4 cellular contexts compared by ENCODE assay signal in the genomic region with DNA sequence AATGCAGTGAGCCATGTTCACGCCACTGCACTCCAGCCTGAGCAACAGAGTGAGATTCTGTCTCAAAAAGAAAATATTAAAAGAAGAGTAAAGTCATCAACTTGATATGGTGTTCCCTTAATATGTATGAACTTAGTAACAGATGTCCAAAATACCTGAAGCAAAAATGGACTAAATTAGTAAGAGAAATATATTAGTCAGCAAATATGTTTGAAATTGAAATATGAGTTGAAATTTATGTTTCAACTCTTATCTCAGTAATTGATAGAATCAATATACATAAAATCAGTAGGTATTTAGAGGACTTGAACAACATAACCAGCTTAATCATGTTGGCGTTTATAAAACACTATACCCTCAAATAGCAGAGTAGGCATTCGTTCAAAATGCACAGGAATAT.
TF ChIP-seq lines count a peak whose summit lies in the region.

No MANE protein-coding gene starts in this region.

TF ChIP-seq in HepG2, 621 proteins besides CTCF, POLR2A, EP300 and RAD21 (continues in another document):
- TF ChIP-seq, protein P1, sequence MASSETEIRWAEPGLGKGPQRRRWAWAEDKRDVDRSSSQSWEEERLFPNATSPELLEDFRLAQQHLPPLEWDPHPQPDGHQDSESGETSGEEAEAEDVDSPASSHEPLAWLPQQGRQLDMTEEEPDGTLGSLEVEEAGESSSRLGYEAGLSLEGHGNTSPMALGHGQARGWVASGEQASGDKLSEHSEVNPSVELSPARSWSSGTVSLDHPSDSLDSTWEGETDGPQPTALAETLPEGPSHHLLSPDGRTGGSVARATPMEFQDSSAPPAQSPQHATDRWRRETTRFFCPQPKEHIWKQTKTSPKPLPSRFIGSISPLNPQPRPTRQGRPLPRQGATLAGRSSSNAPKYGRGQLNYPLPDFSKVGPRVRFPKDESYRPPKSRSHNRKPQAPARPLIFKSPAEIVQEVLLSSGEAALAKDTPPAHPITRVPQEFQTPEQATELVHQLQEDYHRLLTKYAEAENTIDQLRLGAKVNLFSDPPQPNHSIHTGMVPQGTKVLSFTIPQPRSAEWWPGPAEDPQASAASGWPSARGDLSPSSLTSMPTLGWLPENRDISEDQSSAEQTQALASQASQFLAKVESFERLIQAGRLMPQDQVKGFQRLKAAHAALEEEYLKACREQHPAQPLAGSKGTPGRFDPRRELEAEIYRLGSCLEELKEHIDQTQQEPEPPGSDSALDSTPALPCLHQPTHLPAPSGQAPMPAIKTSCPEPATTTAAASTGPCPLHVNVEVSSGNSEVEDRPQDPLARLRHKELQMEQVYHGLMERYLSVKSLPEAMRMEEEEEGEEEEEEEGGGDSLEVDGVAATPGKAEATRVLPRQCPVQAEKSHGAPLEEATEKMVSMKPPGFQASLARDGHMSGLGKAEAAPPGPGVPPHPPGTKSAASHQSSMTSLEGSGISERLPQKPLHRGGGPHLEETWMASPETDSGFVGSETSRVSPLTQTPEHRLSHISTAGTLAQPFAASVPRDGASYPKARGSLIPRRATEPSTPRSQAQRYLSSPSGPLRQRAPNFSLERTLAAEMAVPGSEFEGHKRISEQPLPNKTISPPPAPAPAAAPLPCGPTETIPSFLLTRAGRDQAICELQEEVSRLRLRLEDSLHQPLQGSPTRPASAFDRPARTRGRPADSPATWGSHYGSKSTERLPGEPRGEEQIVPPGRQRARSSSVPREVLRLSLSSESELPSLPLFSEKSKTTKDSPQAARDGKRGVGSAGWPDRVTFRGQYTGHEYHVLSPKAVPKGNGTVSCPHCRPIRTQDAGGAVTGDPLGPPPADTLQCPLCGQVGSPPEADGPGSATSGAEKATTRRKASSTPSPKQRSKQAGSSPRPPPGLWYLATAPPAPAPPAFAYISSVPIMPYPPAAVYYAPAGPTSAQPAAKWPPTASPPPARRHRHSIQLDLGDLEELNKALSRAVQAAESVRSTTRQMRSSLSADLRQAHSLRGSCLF (CRISPR knock-in tag; IDR thresholded peaks at IDR 0.05; ENCODE audit: borderline replicate concordance), result no peak
- TF ChIP-seq MAFK (conservative IDR thresholded peaks at IDR 0.05 in 1 of 2, IDR thresholded peaks at IDR 0.05 in 1 of 2; ENCODE audit: low read length in 2 of 2), result peak; percentile 14 to 74; a peak in 2 of 4 replicates
- TF ChIP-seq ZFP90 (CRISPR knock-in tag; IDR thresholded peaks at IDR 0.05; ENCODE audit: borderline replicate concordance), result no peak
- TF ChIP-seq MTA3 (CRISPR knock-in tag; IDR thresholded peaks at IDR 0.05), result no peak
- no peak for TF ChIP-seq DNMT3B (CRISPR knock-in tag; conservative IDR thresholded peaks at IDR 0.05)
- no peak for TF ChIP-seq ZFP36L1 (CRISPR knock-in tag; IDR thresholded peaks at IDR 0.05)
- no peak for TF ChIP-seq HDAC1 (CRISPR knock-in tag; IDR thresholded peaks at IDR 0.05)
- TF ChIP-seq FOSL2 (CRISPR knock-in tag; IDR thresholded peaks at IDR 0.05), result no peak
- TF ChIP-seq MAFF (IDR thresholded peaks at IDR 0.05; ENCODE audit: low read depth, low read length), result peak; percentile 56; the same call in 1 of the 2 replicates
- TF ChIP-seq ZNF343 (CRISPR knock-in tag; IDR thresholded peaks at IDR 0.05), result no peak
- TF ChIP-seq AGO1 (IDR thresholded peaks at IDR 0.05; ENCODE audit: low read depth, low read length, poor library complexity, severe bottlenecking), result no peak

TF ChIP-seq in A549, 52 proteins besides CTCF, POLR2A, EP300 and RAD21:
- peak; percentile 51 for TF ChIP-seq MAFK (IDR thresholded peaks at IDR 0.05; ENCODE audit: partially characterized antibody)
- no peak for TF ChIP-seq EHF (CRISPR knock-in tag; IDR thresholded peaks at IDR 0.05)

TF ChIP-seq in IMR-90, 13 proteins besides CTCF, POLR2A, EP300 and RAD21:
- peak; percentile 33; the same call in 1 of the 2 replicates for TF ChIP-seq MAFK (IDR thresholded peaks at IDR 0.05; ENCODE audit: low read depth, low read length)
- no peak for TF ChIP-seq RCOR1 (IDR thresholded peaks at IDR 0.05; ENCODE audit: insufficient replicate concordance, low read length)

TF ChIP-seq in K562, 482 proteins besides CTCF, POLR2A, EP300 and RAD21:
- TF ChIP-seq MAFG (tag; conservative IDR thresholded peaks at IDR 0.05), result 0 out of 2 replicates have a peak, but pooled peaks have one; percentile 26
- peak; percentile 70 for TF ChIP-seq ZNF316 (IDR thresholded peaks at IDR 0.05)
- TF ChIP-seq C11orf30 (IDR thresholded peaks at IDR 0.05; ENCODE audit: low read depth), result 0 out of 2 replicates have a peak, but pooled peaks have one; percentile 20
- TF ChIP-seq BACH1 (tag; IDR thresholded peaks at IDR 0.05), result no peak
TF ChIP-seq in K562: peak in this region for 3.
